ENCODE assay signal across 8 cellular contexts in genomic region chr10:114822771-114823463, GRCh38. TPM values are rescaled to one million over a fixed set of nuclear protein-coding genes. Genes with fewer than 3 reads are reported as not detected.
DNase-seq lines count a peak whose midpoint lies in the region; ATAC-seq and TF ChIP-seq lines count a peak whose summit lies in the region.

No MANE protein-coding gene starts in this region.

- H3K9me3 Mint-ChIP-seq in activated T-helper 2 cell treated with anti-CD3 and anti-CD28 coated beads, Interferon-gamma antibody, Interleukin-2, Interleukin-4, amounts not matched to agents 10 μg/mL and 5 μg/mL and 100 μg/mL, durations not matched to agents 14 hours and 24 hours and 36 hours, result no peaks in the 10 kb centered on the region

- H3K9ac ChIP-seq in ES-I3 (ENCODE audit: low read depth, low read length), result peak overlapping the region; percentile 98

- intact Hi-C loops in activated T-helper 2 cell treated with anti-CD3 and anti-CD28 coated beads, Interferon-gamma antibody, Interleukin-2, Interleukin-4, amounts not matched to agents 10 μg/mL and 5 μg/mL and 100 μg/mL, durations not matched to agents 14 hours and 24 hours and 36 hours (cut with micrococcal nuclease), result loop anchor here (1.0 to 5.0 kb wide), 5 partner anchors 51 to 326 kb away; no protein-coding TSS in a partner anchor
- intact Hi-C loops in heart left ventricle (cut with DNase I), result loop anchor here in 4 of 10 donors (5.0 to 10.0 kb wide), 3 partner anchors 348 to 518 kb away; no protein-coding TSS in a partner anchor
- intact Hi-C loops in psoas muscle (cut with DNase I), result loop anchor here in 1 of 2 donors (10.0 kb wide), 1 partner anchor 112 kb away; the partner anchor contains the start of gene TRUB1

- H3K36me3 ChIP-seq in ES-I3 (ENCODE audit: insufficient read depth, low read length) (no peaks in the 10 kb centered on the region), heart left ventricle (no peaks in the 10 kb centered on the region), psoas muscle (ENCODE audit: insufficient read depth in 1 of 2, low read depth in 1 of 2) (no peaks in the 10 kb centered on the region)

- H3K4me3 Mint-ChIP-seq in activated T-helper 2 cell treated with anti-CD3 and anti-CD28 coated beads, Interferon-gamma antibody, Interleukin-2, Interleukin-4, amounts not matched to agents 10 μg/mL and 5 μg/mL and 100 μg/mL, durations not matched to agents 14 hours and 24 hours and 36 hours (ENCODE audit: low read depth), result peak overlapping the region; percentile 93

- peak overlapping the region; percentile 86 for H3K27ac Mint-ChIP-seq in activated T-helper 2 cell treated with anti-CD3 and anti-CD28 coated beads, Interferon-gamma antibody, Interleukin-2, Interleukin-4, amounts not matched to agents 10 μg/mL and 5 μg/mL and 100 μg/mL, durations not matched to agents 14 hours and 24 hours and 36 hours

- H3K9me3 ChIP-seq in ES-I3 (ENCODE audit: control insufficient read depth, insufficient read depth, low read length) (peaks cover 3% of the 10 kb centered on the region; the same call in 1 of the 2 replicates), heart left ventricle (no peaks in the 10 kb centered on the region), psoas muscle (no peaks in the 10 kb centered on the region)

- no peak for DNase-seq in activated T-helper 2 cell treated with anti-CD3 and anti-CD28 coated beads, Interferon-gamma antibody, Interleukin-2, Interleukin-4, amounts not matched to agents 10 μg/mL and 5 μg/mL and 100 μg/mL, durations not matched to agents 14 hours and 24 hours and 36 hours (ENCODE audit: low spot score)
- DNase-seq in heart left ventricle (no peak), psoas muscle (no peak)
- no peak for DNase-seq in activated CD4-positive, CD25-positive, alpha-beta regulatory T cell treated with anti-CD3 and anti-CD28 coated beads, Interleukin-2, amount 50 U/mL, for 72 hours
- DNase-seq in activated effector memory CD4-positive, alpha-beta T cell treated with Interleukin-2 at 50 U/mL for 16 hours, result no peak

- WGBS in heart left ventricle, 4 donors, result 2 to 6% (median 4%) methylated on average over 5 of the region's 5 CpGs
- 3 to 4% (median 4%) methylated on average over 5 of the region's 5 CpGs for WGBS in psoas muscle, 3 donors

- H3K27me3 Mint-ChIP-seq in activated T-helper 2 cell treated with anti-CD3 and anti-CD28 coated beads, Interferon-gamma antibody, Interleukin-2, Interleukin-4, amounts not matched to agents 10 μg/mL and 5 μg/mL and 100 μg/mL, durations not matched to agents 14 hours and 24 hours and 36 hours (ENCODE audit: low read depth), result peaks cover 12% of the 10 kb centered on the region

- TF ChIP-seq CTCF in heart left ventricle (IDR thresholded peaks at IDR 0.05), result no peak
- no peak for TF ChIP-seq CTCF in psoas muscle (IDR thresholded peaks at IDR 0.05)

- no peak for TF ChIP-seq POLR2A in heart left ventricle (IDR thresholded peaks at IDR 0.05)

- H3K27me3 ChIP-seq in heart left ventricle (no peaks in the 10 kb centered on the region), psoas muscle (ENCODE audit: insufficient read depth in 3 of 3, low read length in 2 of 3) (no peaks in the 10 kb centered on the region)

- H3K36me3 Mint-ChIP-seq in activated T-helper 2 cell treated with anti-CD3 and anti-CD28 coated beads, Interferon-gamma antibody, Interleukin-2, Interleukin-4, amounts not matched to agents 10 μg/mL and 5 μg/mL and 100 μg/mL, durations not matched to agents 14 hours and 24 hours and 36 hours (ENCODE audit: low read depth), result peaks cover 28% of the 10 kb centered on the region

- H3K27ac ChIP-seq in heart left ventricle (peak overlapping the region; percentile 80 to 99 (median 97)), psoas muscle (peak overlapping the region; percentile 98)

- H3K4me3 ChIP-seq in heart left ventricle (peak overlapping the region; percentile 54 to 95 (median 88)), psoas muscle (peak overlapping the region; percentile 93)

- peaks cover 44% of the 10 kb centered on the region for H3K4me1 Mint-ChIP-seq in activated T-helper 2 cell treated with anti-CD3 and anti-CD28 coated beads, Interferon-gamma antibody, Interleukin-2, Interleukin-4, amounts not matched to agents 10 μg/mL and 5 μg/mL and 100 μg/mL, durations not matched to agents 14 hours and 24 hours and 36 hours (ENCODE audit: low read depth)

- H3K4me1 ChIP-seq in ES-I3 (ENCODE audit: insufficient read depth, low read length) (no peaks in the 10 kb centered on the region), heart left ventricle (peaks cover 11 to 53% (median 35%) of the 10 kb centered on the region in 12 donors), psoas muscle (peaks cover 34% of the 10 kb centered on the region)

- peak; percentile 4 for ATAC-seq in HG03159 (IDR thresholded peaks at IDR 0.05; ENCODE audit: unreplicated experiment)
- peak in 3 of 4 donors; percentile 4 to 51 (median 30) for ATAC-seq in heart left ventricle
- no peak for ATAC-seq in psoas muscle
- ATAC-seq in GM21825 (IDR thresholded peaks at IDR 0.05; ENCODE audit: unreplicated experiment), result no peak

RNA-seq across cellular contexts. Expression of gene FHIP2A, which starts 1.3 kb away (rescaled TPM):
- total RNA-seq in activated T-helper 2 cell treated with anti-CD3 and anti-CD28 coated beads, Interferon-gamma antibody, Interleukin-2, Interleukin-4, amounts not matched to agents 10 μg/mL and 5 μg/mL and 100 μg/mL, durations not matched to agents 14 hours and 24 hours and 36 hours, result 26.3 and 26.9 TPM in 2 replicates
- total RNA-seq in heart left ventricle (10 to 100 TPM; 18.1 to 34.9 (median 28.7) TPM), psoas muscle (10 to 100 TPM; 19.9 to 31.9 (median 26.0) TPM)
- polyA plus RNA-seq in heart left ventricle (1 to 10 TPM; 4.8 to 9.0 TPM), psoas muscle (10 to 100 TPM in 1 of 3 donors, 1 to 10 TPM in 2; 3.4 to 12.8 (median 6.6) TPM)

Comparison
In these comparisons a context has a peak if more than half of its experiments do, and no peak if none do; other contexts are left out.
1. ATAC-seq: peak in HG03159 (single experiment) and heart left ventricle (3 of 4); none in psoas muscle (0 of 4) and GM21825 (single experiment).